1 cellular context compared by ENCODE assay signal in genomic region chr19:17539288-17540117, GRCh38.
TF ChIP-seq lines count a peak whose summit lies in the region.

No MANE protein-coding gene starts in this region.

TF ChIP-seq in GM12878, 131 proteins besides CTCF, POLR2A, EP300 and RAD21:
- no peak for TF ChIP-seq ZBTB11 (CRISPR knock-in tag; IDR thresholded peaks at IDR 0.05)
- peak; percentile 81 for TF ChIP-seq REST (IDR thresholded peaks at IDR 0.05; ENCODE audit: low read depth, low read length)
- TF ChIP-seq SP1 (IDR thresholded peaks at IDR 0.05; ENCODE audit: low read depth, low read length) = peak; percentile 31
- TF ChIP-seq ZNF687 (IDR thresholded peaks at IDR 0.05) = no peak
- no peak for TF ChIP-seq BHLHE40 (IDR thresholded peaks at IDR 0.05; ENCODE audit: borderline replicate concordance in 1 of 2, low read depth in 2 of 2, low read length in 1 of 2)
- TF ChIP-seq TCF12 (IDR thresholded peaks at IDR 0.05; ENCODE audit: low read depth, low read length) = peak; percentile 85
- TF ChIP-seq TCF3 (IDR thresholded peaks at IDR 0.05; ENCODE audit: borderline replicate concordance, insufficient read depth, low read depth, low read length) = peak; percentile 89
- 0 out of 4 replicates have a peak, but pooled peaks of 1 of the 2 experiments have one; percentile 22 for TF ChIP-seq SRF (IDR thresholded peaks at IDR 0.05; ENCODE audit: low read depth in 2 of 2, low read length in 2 of 2)
- no peak for TF ChIP-seq HSF1 (IDR thresholded peaks at IDR 0.05; ENCODE audit: low read depth, low read length)
- no peak for TF ChIP-seq IKZF1 (conservative IDR thresholded peaks at IDR 0.05)
- TF ChIP-seq SMARCA5 (IDR thresholded peaks at IDR 0.05) = no peak
- TF ChIP-seq IRF5 (IDR thresholded peaks at IDR 0.05; ENCODE audit: borderline replicate concordance) = no peak
- peak; percentile 36; the same call in 1 of the 2 replicates for TF ChIP-seq RUNX3 (IDR thresholded peaks at IDR 0.05; ENCODE audit: low read length)
- no peak for TF ChIP-seq BRCA1 (IDR thresholded peaks at IDR 0.05; ENCODE audit: low read depth, low read length)
- no peak for TF ChIP-seq SUZ12 (IDR thresholded peaks at IDR 0.05; ENCODE audit: unreplicated experiment)
- 0 out of 3 replicates have a peak, but pooled peaks of 1 of the 2 experiments have one; percentile 16 for TF ChIP-seq EGR1 (IDR thresholded peaks at IDR 0.05; ENCODE audit: borderline replicate concordance in 1 of 2, low read depth in 2 of 2, low read length in 2 of 2)
- TF ChIP-seq ATF2 (IDR thresholded peaks at IDR 0.05; ENCODE audit: low read length) = no peak
- peak; percentile 80; the same call in 1 of the 2 replicates for TF ChIP-seq HDGF (IDR thresholded peaks at IDR 0.05)
